Comparison of ENCODE assay signal across 36 cellular contexts in genomic region chr14:106838991-106839769, GRCh38.
"Had no signal": no experiment of that assay in that cellular context is flagged by ENCODE, and none has a peak within 500 bp of the region (broad histone marks: within the 10 kb centered on the region; RNA-seq: fewer than 3 reads in every experiment).

No MANE protein-coding gene starts in this region.

- H3K9me3 ChIP-seq: MG63 had no signal

- H3K4me2 ChIP-seq: KMS-11 had no signal

- H3K9ac ChIP-seq: KMS-11 had no signal

- H3K27ac ChIP-seq: KMS-11 had no signal

- H3K27me3 ChIP-seq: MG63 had no signal

- DNase-seq: Karpas-422, Kasumi-1, MG63, MM.1S, MV-4-11, NCI-H1048, NCI-H1092, NCI-H1092 treated with DMSO at 0.1 percent for 48 hours, NCI-H1105, NCI-H1105 treated with DMSO at 0.1 percent for 48 hours, NCI-H1417, NCI-H1417 treated with DMSO at 0.1 percent for 48 hours, NCI-H1436, NCI-H1436 treated with DMSO at 0.1 percent for 48 hours, NCI-H146, NCI-H1694, NCI-H1694 treated with DMSO at 0.1 percent for 48 hours, NCI-H187, NCI-H187 treated with DMSO at 0.1 percent for 48 hours, NCI-H1930, NCI-H2029, NCI-H2029 treated with DMSO at 0.1 percent for 48 hours, NCI-H2081, NCI-H2107, NCI-H2171, NCI-H2171 treated with DMSO at 0.1 percent for 48 hours, NCI-H2227 treated with DMSO at 0.1 percent for 48 hours, NCI-H226, NCI-H345, NCI-H446, NCI-H446 treated with DMSO at 0.1 percent for 48 hours, NCI-H510A, NCI-H510A treated with DMSO at 0.1 percent for 48 hours, NCI-H524, NCI-H524 treated with DMSO at 0.1 percent for 48 hours had no signal

- H3K4me3 ChIP-seq: MG63 had no signal

- H3K36me3 ChIP-seq: MG63 had no signal
